9 cellular contexts compared by ENCODE assay signal in the genomic region with DNA sequence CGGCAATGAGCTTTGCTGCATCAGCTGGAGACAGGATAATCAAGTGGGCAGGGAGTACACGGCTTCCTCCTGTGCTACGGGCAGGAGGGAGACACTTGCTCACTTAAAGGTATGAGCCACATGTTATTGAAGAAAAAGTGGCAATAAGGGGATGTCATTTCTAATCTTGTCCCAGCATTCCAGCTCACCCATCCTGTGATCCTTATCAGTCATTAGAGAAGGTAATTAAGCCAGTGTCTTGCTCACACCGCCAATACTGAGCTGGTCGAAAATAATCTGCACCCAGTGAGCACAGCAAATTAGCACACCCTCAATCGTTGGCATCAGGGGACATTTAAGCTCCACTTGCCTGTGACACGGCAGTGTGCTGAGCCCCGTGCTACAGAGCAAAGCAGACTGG.
"Had no signal": no experiment of that assay in that cellular context is flagged by ENCODE, and none has a peak within 500 bp of the region (broad histone marks: within the 10 kb centered on the region; RNA-seq: fewer than 3 reads in every experiment).

No MANE protein-coding gene starts in this region.

- H3K36me3 ChIP-seq: HAP-1 had no signal

- H3K9ac ChIP-seq: GM23248 had no signal

- H3K9me3 ChIP-seq: HAP-1 had no signal

- ATAC-seq: HCT116, K562 had no signal

- H3K4me3 ChIP-seq: GM23248, HAP-1, K562 had no signal

- H3K27ac Mint-ChIP-seq: HFFc6 had no signal

- H3K27ac ChIP-seq: GM23248 had no signal

- H3K4me3 Mint-ChIP-seq: HFFc6 had no signal

- DNase-seq: GM23248, GOT3, H7, HFFc6, IMR-90, KG1 had no signal

- H3K4me1 ChIP-seq: HAP-1 had no signal

- H2AFZ ChIP-seq: GM23248 had no signal
